9 cellular contexts compared by ENCODE assay signal in genomic region chr7:98870807-98871491, GRCh38.
A peak's percentile ranks its signal among the peaks of the same experiment; 100 is the strongest.
DNase-seq lines count a peak whose midpoint lies in the region; ATAC-seq and TF ChIP-seq lines count a peak whose summit lies in the region.
"Had no signal": no experiment of that assay in that cellular context is flagged by ENCODE, and none has a peak within 500 bp of the region (broad histone marks: within the 10 kb centered on the region; RNA-seq: fewer than 3 reads in every experiment).

No MANE protein-coding gene starts in this region.

- H3K4me2 ChIP-seq in parathyroid adenoma (ENCODE audit: low read length) = no peak overlapping the region

- no peak overlapping the region for H3K9ac ChIP-seq in parathyroid adenoma

- H3K4me1 ChIP-seq in parathyroid adenoma = peaks cover 8% of the 10 kb centered on the region
- H3K4me1 ChIP-seq: right lobe of liver had no signal

- no peak for ATAC-seq in GM18868 (IDR thresholded peaks at IDR 0.05; ENCODE audit: unreplicated experiment)

- no peaks in the 10 kb centered on the region for H3K36me3 ChIP-seq in parathyroid adenoma (ENCODE audit: control insufficient read depth, insufficient read depth, low read length)
- H3K36me3 ChIP-seq: right lobe of liver had no signal

- no peaks in the 10 kb centered on the region for H3K27me3 ChIP-seq in parathyroid adenoma (ENCODE audit: control insufficient read depth, insufficient read depth, low read length)

- H3K27ac ChIP-seq in cingulate gyrus (ENCODE audit: low read depth, low read length) = peak overlapping the region; percentile 47
- no peak overlapping the region for H3K27ac ChIP-seq in parathyroid adenoma
- H3K27ac ChIP-seq: right lobe of liver had no signal

- DNase-seq in GM13976 (ENCODE audit: low spot score) = peak; percentile 21
- DNase-seq in NCI-H69 (lab: John Stamatoyannopoulos, UW) = peak; percentile 4
- no peak for DNase-seq in activated CD4-positive, CD25-positive, alpha-beta regulatory T cell (lab: John Stamatoyannopoulos, UW)
- no peak for DNase-seq in AG20443 (ENCODE audit: low spot score)
- DNase-seq: foreskin melanocyte had no signal

- peak overlapping the region; percentile 85 for H2AFZ ChIP-seq in parathyroid adenoma

- H3K4me3 ChIP-seq in parathyroid adenoma (ENCODE audit: low read depth, low read length) = no peak overlapping the region
- H3K4me3 ChIP-seq: right lobe of liver had no signal

- no peaks in the 10 kb centered on the region for H3K9me3 ChIP-seq in parathyroid adenoma (ENCODE audit: control insufficient read depth, low read length)
- H3K9me3 ChIP-seq: right lobe of liver had no signal

- no peak for TF ChIP-seq CTCF in GM13976 (IDR thresholded peaks at IDR 0.05; ENCODE audit: borderline replicate concordance, control extremely low read depth, extremely low read depth, insufficient read depth, missing control alignments)
- no peak for TF ChIP-seq CTCF in parathyroid adenoma (IDR thresholded peaks at IDR 0.05)

- in situ Hi-C loops in GM13976 (cut with MboI; ENCODE audit: low sequenced_read_pairs, unreplicated experiment) = no loop called here

- no peaks in the 10 kb centered on the region for H3K79me2 ChIP-seq in parathyroid adenoma

Comparison
In these comparisons a context has a peak if more than half of its experiments do, and no peak if none do; other contexts are left out.
1. DNase-seq: peak in GM13976 (single experiment) and NCI-H69 (single experiment); none in activated CD4-positive, CD25-positive, alpha-beta regulatory T cell (0 of 4) and AG20443 (single experiment).